In the genomic region with DNA sequence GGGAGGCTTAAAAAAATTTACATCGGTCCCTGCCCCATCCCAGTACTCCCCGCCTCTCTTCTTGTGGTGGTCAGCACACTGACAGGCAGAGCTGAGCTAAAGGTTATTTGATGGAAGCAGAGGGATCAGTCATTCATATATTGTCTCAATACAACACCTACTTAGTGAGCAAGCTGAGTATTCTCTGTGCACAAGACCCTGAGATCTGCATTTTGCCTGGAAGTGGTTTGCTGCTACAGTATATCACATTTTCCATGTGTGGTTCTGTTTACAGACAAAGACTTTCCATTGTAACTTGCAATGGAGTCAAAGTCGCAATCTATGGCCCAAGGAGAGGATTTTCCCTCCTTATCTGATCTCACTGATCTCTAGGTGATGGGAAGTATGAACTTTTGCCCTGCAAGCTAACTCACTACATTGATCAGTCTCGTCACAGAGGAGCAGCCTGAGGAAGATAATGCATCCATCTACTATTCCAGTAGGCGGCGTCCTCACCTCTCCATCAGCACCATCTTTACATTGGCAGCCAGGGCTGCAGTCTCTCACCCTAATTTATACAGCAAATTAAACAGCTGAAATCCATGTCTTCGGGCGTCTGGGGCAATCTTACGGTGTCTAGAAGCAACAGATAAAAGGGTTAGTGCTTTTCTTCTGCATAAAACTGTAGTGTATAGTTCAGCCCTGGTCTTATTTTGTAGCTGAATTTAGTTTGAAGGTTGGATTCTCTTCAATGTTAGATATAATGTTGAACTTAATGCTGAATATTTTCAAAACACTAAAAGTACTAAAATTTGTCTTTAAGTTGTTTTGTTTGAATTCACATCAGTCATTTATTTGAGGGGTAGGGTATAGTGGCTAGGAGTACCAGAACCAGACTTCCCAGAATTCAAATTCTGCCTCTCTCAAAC, we compare ENCODE assay signal across 9 cellular contexts. TPM values are rescaled to one million over a fixed set of nuclear protein-coding genes. Genes with fewer than 3 reads are reported as not detected.
A peak's percentile ranks its signal among the peaks of the same experiment; 100 is the strongest.
DNase-seq lines count a peak whose midpoint lies in the region; ATAC-seq, FAIRE-seq and TF ChIP-seq lines count a peak whose summit lies in the region.
"Had no signal": no experiment of that assay in that cellular context is flagged by ENCODE, and none has a peak within 500 bp of the region (broad histone marks: within the 10 kb centered on the region; RNA-seq: fewer than 3 reads in every experiment).

No MANE protein-coding gene starts in this region.

- no peak overlapping the region for H3K27ac ChIP-seq in astrocyte (ENCODE audit: low read depth, low read length)

- H2AFZ ChIP-seq in astrocyte (ENCODE audit: low read depth, low read length) = no peak overlapping the region

- peaks cover 8% of the 10 kb centered on the region for H3K4me1 Mint-ChIP-seq in astrocyte (ENCODE audit: low read depth, unreplicated experiment)

- H3K36me3 ChIP-seq in astrocyte (ENCODE audit: insufficient read depth, low read length) = no peaks in the 10 kb centered on the region

- peaks cover 2% of the 10 kb centered on the region for H3K9me3 Mint-ChIP-seq in astrocyte (ENCODE audit: unreplicated experiment)

- no peak overlapping the region for H3K4me3 ChIP-seq in astrocyte (ENCODE audit: insufficient read depth, low read depth, low read length)

- peaks cover 4% of the 10 kb centered on the region for H3K4me1 ChIP-seq in astrocyte (ENCODE audit: insufficient read depth, low read length)

- no peaks in the 10 kb centered on the region for H3K27me3 ChIP-seq in astrocyte (ENCODE audit: insufficient read depth, low read length)

- no peak overlapping the region for H3K4me2 ChIP-seq in astrocyte (ENCODE audit: low read length)

- no peaks in the 10 kb centered on the region for H3K36me3 Mint-ChIP-seq in astrocyte (ENCODE audit: low read depth, unreplicated experiment)

- no peak overlapping the region for H3K27ac Mint-ChIP-seq in astrocyte (ENCODE audit: unreplicated experiment)

- H3K27me3 Mint-ChIP-seq in astrocyte (ENCODE audit: low read depth, unreplicated experiment) = peaks cover 2% of the 10 kb centered on the region

- TF ChIP-seq CTCF in astrocyte (IDR thresholded peaks at IDR 0.05; ENCODE audit: insufficient read depth, low read depth, low read length) = peak; percentile 95

- H4K20me1 ChIP-seq in astrocyte (ENCODE audit: insufficient read depth, low read length) = peaks cover 5% of the 10 kb centered on the region

- no peak overlapping the region for H3K9ac ChIP-seq in astrocyte (ENCODE audit: low read length)

- peak; percentile 67 for DNase-seq in activated gamma-delta T cell treated with Interleukin-2 at 50 U/mL for 16 hours
- no peak for DNase-seq in activated gamma-delta T cell (lab: John Stamatoyannopoulos, UW)
- peak; percentile 38 for DNase-seq in NCI-H1048 (lab: John Stamatoyannopoulos, UW)
- peak; percentile 49 for DNase-seq in T follicular helper cell (ENCODE audit: low read depth)
- no peak for DNase-seq in astrocyte (ENCODE audit: low read depth)
- peak; percentile 80 for DNase-seq in islet precursor cell
- DNase-seq in stimulated activated CD4-positive, alpha-beta T cell treated with anti-CD3 and anti-CD28 coated beads, Interleukin-4, amount 100 ng/mL, for 24 hours = peak; percentile 80

- H3K79me2 ChIP-seq in astrocyte (ENCODE audit: insufficient read depth, low read length) = peaks cover 13% of the 10 kb centered on the region

- no peak for FAIRE-seq in astrocyte (lab: Jason Lieb, UNC)
- FAIRE-seq: G401.6 had no signal

- peak; percentile 47 for ATAC-seq in HG02623 (IDR thresholded peaks at IDR 0.05; ENCODE audit: unreplicated experiment)

- H3K9me3 ChIP-seq in astrocyte (ENCODE audit: insufficient read depth, low read depth, low read length) = no peaks in the 10 kb centered on the region

- H3K4me3 Mint-ChIP-seq in astrocyte (ENCODE audit: unreplicated experiment) = no peak overlapping the region

RNA-seq across cellular contexts. Expression of a gene that starts 3.2 kb away (rescaled TPM):
- 14.4 and 18.8 TPM in 2 replicates for total RNA-seq in astrocyte

Comparison
In these comparisons a context has a peak if more than half of its experiments do, and no peak if none do; other contexts are left out.
1. DNase-seq: peak in activated gamma-delta T cell treated with Interleukin-2 at 50 U/mL for 16 hours (single experiment), NCI-H1048 (single experiment), T follicular helper cell (single experiment), islet precursor cell (single experiment) and stimulated activated CD4-positive, alpha-beta T cell treated with anti-CD3 and anti-CD28 coated beads, Interleukin-4, amount 100 ng/mL, for 24 hours (single experiment); none in activated gamma-delta T cell (single experiment) and astrocyte (single experiment).